Comparison of ENCODE assay signal across 18 cellular contexts in genomic region chr9:20376780-20377179, GRCh38.
DNase-seq lines count a peak whose midpoint lies in the region; ATAC-seq, FAIRE-seq and TF ChIP-seq lines count a peak whose summit lies in the region.
"Had no signal": no experiment of that assay in that cellular context is flagged by ENCODE, and none has a peak within 500 bp of the region (broad histone marks: within the 10 kb centered on the region; RNA-seq: fewer than 3 reads in every experiment).

No MANE protein-coding gene starts in this region.

- H3K9me3 Mint-ChIP-seq in CD8-positive, alpha-beta T cell: no peaks in the 10 kb centered on the region
- H3K9me3 Mint-ChIP-seq in neural progenitor cell: peaks cover 2% of the 10 kb centered on the region

- H3K9ac ChIP-seq in endothelial cell of umbilical vein (replicated peaks; ENCODE audit: extremely low read depth, insufficient read depth, low read length) (no peak overlapping the region), neural progenitor cell (no peak overlapping the region)

- TF ChIP-seq POLR2A in endothelial cell of umbilical vein (IDR thresholded peaks at IDR 0.05; ENCODE audit: low read depth, low read length): no peak

- intact Hi-C loops in CD8-positive, alpha-beta T cell (cut with DNase I, micrococcal nuclease): no loop called here
- intact Hi-C loops in endothelial cell of umbilical vein (cut with micrococcal nuclease) (no loop called here), posterior vena cava (cut with DNase I) (no loop called here)

- dilution Hi-C loops in endothelial cell of umbilical vein (cut with MboI; ENCODE audit: extremely low pct_ligation_motif_present, low sequenced_read_pairs): no loop called here

- no peak overlapping the region for H3K27ac ChIP-seq in CD8-positive, alpha-beta T cell (ENCODE audit: low read depth, low read length)
- H3K27ac ChIP-seq in endothelial cell of umbilical vein (ENCODE audit: insufficient read depth, low read depth, low read length) (no peak overlapping the region), neural progenitor cell (no peak overlapping the region)
- H3K27ac ChIP-seq: esophagus squamous epithelium, psoas muscle had no signal

- CTCF ChIA-PET in CD8-positive, alpha-beta T cell (lab: Charles Lee): interaction anchor here (0.6 to 0.7 kb wide), 2 partner anchors 125 to 162 kb away, joined by 3 read pairs; no protein-coding TSS in a partner anchor
- CTCF ChIA-PET in endothelial cell of umbilical vein (lab: Charles Lee): interaction anchor here (1.8 kb wide), 1 partner anchor 20 kb away, joined by 6 read pairs; no protein-coding TSS in a partner anchor

- TF ChIP-seq CTCF in CD8-positive, alpha-beta T cell (IDR thresholded peaks at IDR 0.05): no peak
- TF ChIP-seq CTCF in endothelial cell of umbilical vein (IDR thresholded peaks at IDR 0.05; ENCODE audit: extremely low read depth in 1 of 2, insufficient read depth in 1 of 2, low read depth in 1 of 2, low read length in 2 of 2) (no peak), neural progenitor cell (IDR thresholded peaks at IDR 0.05) (no peak)

- H3K4me1 Mint-ChIP-seq in CD8-positive, alpha-beta T cell (ENCODE audit: low read depth): peaks cover 60% of the 10 kb centered on the region
- peaks cover 6% of the 10 kb centered on the region for H3K4me1 Mint-ChIP-seq in neural progenitor cell
- H3K4me1 Mint-ChIP-seq: WTC11 had no signal

- H3K4me3 ChIP-seq in CD8-positive, alpha-beta T cell (ENCODE audit: low read depth, low read length): no peak overlapping the region
- no peak overlapping the region for H3K4me3 ChIP-seq in endothelial cell of umbilical vein (replicated peaks in 1 of 3; ENCODE audit: insufficient read depth in 1 of 3, low read depth in 1 of 3, low read length in 3 of 3)
- H3K4me3 ChIP-seq in neural progenitor cell: no peak overlapping the region
- H3K4me3 ChIP-seq: esophagus squamous epithelium, psoas muscle had no signal

- no peaks in the 10 kb centered on the region for H3K9me3 ChIP-seq in CD8-positive, alpha-beta T cell (ENCODE audit: low read length)
- H3K9me3 ChIP-seq in endothelial cell of umbilical vein (replicated peaks; ENCODE audit: control insufficient read depth, insufficient read depth, low read length) (no peaks in the 10 kb centered on the region), neural progenitor cell (ENCODE audit: low read depth) (no peaks in the 10 kb centered on the region)
- H3K9me3 ChIP-seq: BE2C, esophagus squamous epithelium, psoas muscle had no signal

- H3K27me3 ChIP-seq in CD8-positive, alpha-beta T cell (ENCODE audit: insufficient read depth, low read length): no peaks in the 10 kb centered on the region
- H3K27me3 ChIP-seq in endothelial cell of umbilical vein (ENCODE audit: control insufficient read depth in 2 of 2, insufficient read depth in 2 of 2, low read length in 2 of 2) (no peaks in the 10 kb centered on the region), neural progenitor cell (no peaks in the 10 kb centered on the region)
- H3K27me3 ChIP-seq: BE2C, esophagus squamous epithelium had no signal

- ATAC-seq in CD8-positive, alpha-beta T cell: no peak
- ATAC-seq in HG03064 (IDR thresholded peaks at IDR 0.05; ENCODE audit: low read depth, unreplicated experiment) (peak; percentile 51), GM18511 (IDR thresholded peaks at IDR 0.05; ENCODE audit: unreplicated experiment) (no peak), HG03025 (IDR thresholded peaks at IDR 0.05; ENCODE audit: low FRiP score, unreplicated experiment) (no peak)
- ATAC-seq: psoas muscle, WTC11 had no signal

- H3K9me1 ChIP-seq in endothelial cell of umbilical vein (replicated peaks; ENCODE audit: control insufficient read depth, extremely low read depth, insufficient read depth, low read length): no peaks in the 10 kb centered on the region

- H3K79me2 ChIP-seq in endothelial cell of umbilical vein (ENCODE audit: control insufficient read depth, insufficient read depth, low read length) (no peaks in the 10 kb centered on the region), neural progenitor cell (ENCODE audit: low read depth) (no peaks in the 10 kb centered on the region)

- no peaks in the 10 kb centered on the region for H4K20me1 ChIP-seq in endothelial cell of umbilical vein (replicated peaks; ENCODE audit: control insufficient read depth, extremely low read depth, insufficient read depth, low read length)
- H4K20me1 ChIP-seq in neural progenitor cell (ENCODE audit: low read depth): no peaks in the 10 kb centered on the region

- peak overlapping the region; percentile 11 for H3K27ac Mint-ChIP-seq in CD8-positive, alpha-beta T cell
- no peak overlapping the region for H3K27ac Mint-ChIP-seq in neural progenitor cell
- H3K27ac Mint-ChIP-seq: WTC11 had no signal

- BruUV-seq in endothelial cell of umbilical vein (replicated peaks; lab: Mats Ljungman, UMichigan): no TSS peak

- DNase-seq in CD8-positive, alpha-beta T cell: no peak
- DNase-seq in GM18507 (ENCODE audit: extremely low spot score, insufficient read length, low read depth) (no peak), endothelial cell of umbilical vein (ENCODE audit: low read depth, low spot score) (peak; percentile 36), neural progenitor cell (ENCODE audit: low spot score) (no peak), posterior vena cava (ENCODE audit: low spot score) (no peak)
- DNase-seq: BE2C, dermis blood vessel endothelial cell, DMS153, esophagus squamous epithelium, MV-4-11, NCI-H2107, NCI-H748 treated with DMSO at 0.1 percent for 48 hours, psoas muscle had no signal

- peaks cover 10% of the 10 kb centered on the region for H3K36me3 Mint-ChIP-seq in CD8-positive, alpha-beta T cell
- H3K36me3 Mint-ChIP-seq in neural progenitor cell: peaks cover 2% of the 10 kb centered on the region
- H3K36me3 Mint-ChIP-seq: WTC11 had no signal

- no peaks in the 10 kb centered on the region for H3K36me3 ChIP-seq in CD8-positive, alpha-beta T cell (ENCODE audit: insufficient read depth, low read length)
- H3K36me3 ChIP-seq in endothelial cell of umbilical vein (ENCODE audit: control insufficient read depth in 2 of 2, extremely low read depth in 1 of 2, insufficient read depth in 2 of 2, low read length in 2 of 2) (no peaks in the 10 kb centered on the region), neural progenitor cell (no peaks in the 10 kb centered on the region)
- H3K36me3 ChIP-seq: BE2C, esophagus squamous epithelium had no signal

- no peaks in the 10 kb centered on the region for H3F3A ChIP-seq in neural progenitor cell (ENCODE audit: low read depth)

- H3K4me1 ChIP-seq in CD8-positive, alpha-beta T cell (ENCODE audit: insufficient read depth, low read length): peaks cover 22% of the 10 kb centered on the region
- H3K4me1 ChIP-seq in endothelial cell of umbilical vein (ENCODE audit: control insufficient read depth, extremely low read depth, insufficient read depth, low read length) (no peaks in the 10 kb centered on the region), neural progenitor cell (no peaks in the 10 kb centered on the region)
- H3K4me1 ChIP-seq: esophagus squamous epithelium had no signal

- FAIRE-seq in GM18507 (lab: Jason Lieb, UNC): peak; percentile 73
- FAIRE-seq in endothelial cell of umbilical vein (lab: Jason Lieb, UNC): no peak
- FAIRE-seq: astrocyte had no signal

- POLR2A ChIA-PET in CD8-positive, alpha-beta T cell (lab: Charles Lee): interaction anchor here (0.8 to 1.3 kb wide), 2 partner anchors 19 to 66 kb away, joined by 3 to 4 read pairs; no protein-coding TSS in a partner anchor
- POLR2A ChIA-PET in endothelial cell of umbilical vein (lab: Charles Lee): no interaction called here

- H3K27me3 Mint-ChIP-seq in CD8-positive, alpha-beta T cell (ENCODE audit: low read depth): no peaks in the 10 kb centered on the region
- no peaks in the 10 kb centered on the region for H3K27me3 Mint-ChIP-seq in neural progenitor cell (ENCODE audit: insufficient read depth, low read depth)

- H3K4me3 Mint-ChIP-seq in CD8-positive, alpha-beta T cell: no peak overlapping the region
- H3K4me3 Mint-ChIP-seq in neural progenitor cell: no peak overlapping the region
- H3K4me3 Mint-ChIP-seq: WTC11 had no signal

- H3K4me2 ChIP-seq in endothelial cell of umbilical vein (ENCODE audit: insufficient read depth, low read length) (no peak overlapping the region), neural progenitor cell (no peak overlapping the region)

- H2AFZ ChIP-seq in endothelial cell of umbilical vein (ENCODE audit: low read depth, low read length) (peak overlapping the region; percentile 3), neural progenitor cell (replicated peaks) (no peak overlapping the region)

TF ChIP-seq in endothelial cell of umbilical vein, 7 proteins besides CTCF, POLR2A, EP300 and RAD21:
- TF ChIP-seq JUN (IDR thresholded peaks at IDR 0.05; ENCODE audit: borderline replicate concordance, insufficient read depth, insufficient read length, low read depth): no peak
- TF ChIP-seq GATA2 (IDR thresholded peaks at IDR 0.05; ENCODE audit: insufficient read depth, insufficient read length, low read depth, low read length): no peak
- TF ChIP-seq FOS (IDR thresholded peaks at IDR 0.05; ENCODE audit: borderline replicate concordance, insufficient read depth, low read length): no peak
- no peak for TF ChIP-seq POLR2AphosphoS5 (IDR thresholded peaks at IDR 0.05; ENCODE audit: insufficient read depth, low read depth, low read length)
- TF ChIP-seq MYC (IDR thresholded peaks at IDR 0.05; ENCODE audit: low read depth, low read length): no peak
- TF ChIP-seq, protein P1, sequence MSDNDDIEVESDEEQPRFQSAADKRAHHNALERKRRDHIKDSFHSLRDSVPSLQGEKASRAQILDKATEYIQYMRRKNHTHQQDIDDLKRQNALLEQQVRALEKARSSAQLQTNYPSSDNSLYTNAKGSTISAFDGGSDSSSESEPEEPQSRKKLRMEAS (IDR thresholded peaks at IDR 0.05; ENCODE audit: insufficient read depth, insufficient read length): no peak
- no peak for TF ChIP-seq EZH2 (IDR thresholded peaks at IDR 0.05; ENCODE audit: borderline replicate concordance, low read depth, low read length, severe bottlenecking)
